ENCODE assay signal across 1 cellular context in the genomic region with DNA sequence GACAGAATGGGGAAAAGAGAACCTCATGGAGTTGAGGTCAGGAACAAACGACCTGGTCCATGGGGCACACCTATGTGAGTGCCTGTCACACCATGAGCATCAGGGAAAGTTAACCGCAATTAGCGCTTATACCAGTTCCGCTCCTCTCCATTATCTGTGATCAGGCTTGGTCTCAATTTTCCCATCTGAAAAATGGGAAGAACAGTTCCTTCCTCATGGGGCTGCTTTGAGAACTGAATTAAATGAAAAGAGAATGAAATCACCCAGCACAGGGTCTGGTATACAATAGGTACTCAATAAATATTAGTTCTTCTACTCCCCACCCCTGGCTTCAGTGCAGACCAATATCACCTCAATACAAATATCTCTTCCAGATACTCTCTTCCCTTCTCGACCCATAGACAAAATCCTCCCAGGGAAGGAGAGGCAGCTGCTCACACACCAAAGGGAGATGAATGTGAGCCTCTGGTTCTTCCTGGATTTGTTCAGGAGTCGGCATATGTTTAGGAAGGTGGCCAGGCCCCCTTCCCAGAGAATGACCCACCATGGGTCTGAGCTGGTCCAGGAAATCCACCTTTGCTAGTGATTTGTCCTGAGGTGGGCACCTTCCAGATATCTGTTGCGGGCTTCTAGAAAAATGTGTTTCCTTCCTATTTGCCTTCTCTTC.
TF ChIP-seq lines count a peak whose summit lies in the region.

No MANE protein-coding gene starts in this region.

TF ChIP-seq in WTC11, 78 proteins besides CTCF, POLR2A, EP300 and RAD21:
- TF ChIP-seq ZBTB43 (CRISPR knock-in tag; IDR thresholded peaks at IDR 0.05): no peak
- TF ChIP-seq ZSCAN18 (CRISPR knock-in tag; IDR thresholded peaks at IDR 0.05): no peak
- TF ChIP-seq ZNF121 (CRISPR knock-in tag; IDR thresholded peaks at IDR 0.05): no peak
